In the genomic region with DNA sequence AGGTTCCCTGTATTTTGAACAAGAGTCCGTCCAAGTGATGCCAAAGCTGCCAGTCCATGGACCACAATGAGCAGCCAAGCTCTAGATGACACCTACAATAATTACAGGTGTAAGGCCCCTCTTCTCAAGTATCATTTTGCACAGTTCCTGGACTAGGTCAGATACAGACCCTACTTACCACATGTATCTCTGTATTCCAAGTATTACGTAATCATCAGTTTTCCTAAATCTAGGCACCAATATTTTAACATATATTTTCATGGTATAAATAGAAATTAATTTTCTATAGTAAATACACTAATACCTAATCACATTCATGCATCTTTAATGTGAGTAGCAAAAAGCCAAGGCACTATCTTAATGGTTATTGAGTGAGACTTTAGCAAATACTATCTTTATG, we compare ENCODE assay signal across 2 cellular contexts.
A peak's percentile ranks its signal among the peaks of the same experiment; 100 is the strongest.
TF ChIP-seq lines count a peak whose summit lies in the region.

No MANE protein-coding gene starts in this region.

TF ChIP-seq in IMR-90, 13 proteins besides CTCF, POLR2A, EP300 and RAD21:
- TF ChIP-seq CEBPB (IDR thresholded peaks at IDR 0.05; ENCODE audit: low read depth, low read length) (peak; percentile 90), RFX5 (IDR thresholded peaks at IDR 0.05; ENCODE audit: low read depth, low read length) (no peak)

TF ChIP-seq in H1, 55 proteins besides CTCF, POLR2A, EP300 and RAD21:
- TF ChIP-seq CEBPB (IDR thresholded peaks at IDR 0.05; ENCODE audit: low read depth, low read length) (0 out of 2 replicates have a peak, but pooled peaks have one; percentile 48), CTBP2 (IDR thresholded peaks at IDR 0.05; ENCODE audit: borderline replicate concordance, insufficient read depth, insufficient read length, low read length) (no peak)
